Comparison of ENCODE assay signal across 23 cellular contexts in the genomic region with DNA sequence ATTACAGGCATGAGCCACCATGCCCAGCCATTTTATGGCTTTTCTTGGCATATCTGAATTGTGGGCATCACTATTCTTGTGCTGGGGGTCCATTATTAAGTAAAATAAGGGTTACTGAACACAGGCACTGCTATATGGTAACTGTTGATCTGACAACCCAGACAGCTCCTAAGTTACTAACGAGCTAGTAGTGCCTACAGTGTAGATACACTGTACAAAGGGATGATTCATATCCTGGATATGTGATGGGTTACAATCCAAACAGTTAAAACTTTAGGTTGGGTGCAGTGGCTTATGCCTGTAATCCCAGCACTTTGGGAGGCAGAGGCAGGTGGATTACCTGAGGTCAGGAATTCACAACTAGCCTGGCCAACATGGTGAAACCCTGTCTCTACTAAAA. TPM values are rescaled to one million over a fixed set of nuclear protein-coding genes. Genes with fewer than 3 reads are reported as not detected.
DNase-seq lines count a peak whose midpoint lies in the region; ATAC-seq and TF ChIP-seq lines count a peak whose summit lies in the region.
"Had no signal": no experiment of that assay in that cellular context is flagged by ENCODE, and none has a peak within 500 bp of the region (broad histone marks: within the 10 kb centered on the region; RNA-seq: fewer than 3 reads in every experiment).

No MANE protein-coding gene starts in this region.

- no peak overlapping the region for H3K4me3 ChIP-seq in osteoblast (ENCODE audit: insufficient read depth, low read length)
- H3K4me3 ChIP-seq: GM12878 had no signal

- DNase-seq in EH (ENCODE audit: low read depth): peak; percentile 52
- DNase-seq in HT1080 (ENCODE audit: low read depth): peak; percentile 51
- DNase-seq in dermis blood vessel endothelial cell: peak; percentile 22
- DNase-seq in osteoblast (ENCODE audit: insufficient read length, low spot score, missing footprints): peak; percentile 64
- DNase-seq in KG1 (lab: John Stamatoyannopoulos, UW): no peak
- no peak for DNase-seq in NCI-H526 (lab: John Stamatoyannopoulos, UW)
- DNase-seq: ACHN, C1 segment of cervical spinal cord, DMS79 treated with DMSO at 0.1 percent for 48 hours, GF-D8, Kasumi-1, NCI-H1105, NCI-H1694, NCI-H2081 treated with DMSO at 0.1 percent for 48 hours, NCI-H748 treated with DMSO at 0.1 percent for 48 hours, SHP77, SK-N-SH, T-cell had no signal

- H3K27me3 ChIP-seq in osteoblast (ENCODE audit: insufficient read depth, low read length): peaks cover 7% of the 10 kb centered on the region

- no peak for ATAC-seq in HG02571 (IDR thresholded peaks at IDR 0.05; ENCODE audit: unreplicated experiment)
- no peak for ATAC-seq in HG03457 (IDR thresholded peaks at IDR 0.05; ENCODE audit: unreplicated experiment)
- ATAC-seq: GM12878, T-cell had no signal

- H3K79me2 ChIP-seq in osteoblast (ENCODE audit: insufficient read depth, low read length): no peaks in the 10 kb centered on the region

- peaks cover 28% of the 10 kb centered on the region for H3K4me1 ChIP-seq in osteoblast (ENCODE audit: insufficient read depth, low read length)

- H4K20me1 ChIP-seq in osteoblast (ENCODE audit: insufficient read depth, low read length): no peaks in the 10 kb centered on the region

- no peak overlapping the region for H2AFZ ChIP-seq in osteoblast (ENCODE audit: low read length)

- TF ChIP-seq CTCF in osteoblast (IDR thresholded peaks at IDR 0.05; ENCODE audit: extremely low read depth, low read depth, low read length): no peak

- H3K27ac ChIP-seq in osteoblast (ENCODE audit: low read depth, low read length): no peak overlapping the region
- H3K27ac ChIP-seq: HL-60 had no signal

- H3K36me3 ChIP-seq in osteoblast (ENCODE audit: insufficient read depth, low read length): no peaks in the 10 kb centered on the region

- no peak overlapping the region for H3K4me2 ChIP-seq in osteoblast (ENCODE audit: insufficient read depth, low read length)
- H3K4me2 ChIP-seq: SK-N-SH had no signal

- H3K9me3 ChIP-seq in osteoblast (ENCODE audit: low read depth, low read length): no peaks in the 10 kb centered on the region
- H3K9me3 ChIP-seq: SK-N-SH had no signal

RNA-seq across cellular contexts. Expression of a gene that starts 4.3 kb away (rescaled TPM):
- not detected in 2 replicates for total RNA-seq in HT1080 (2014; rRNA removed; shearing (Covaris generic))
- not detected in 2 replicates for polyA plus RNA-seq in HT1080 (2015; cell fraction: cytosol; rRNA removed)
- polyA plus RNA-seq in HT1080 (2015; cell fraction: nucleus; rRNA removed): 0.44 TPM in 1 of 2 replicates, not detected in the other
- total RNA-seq in dermis blood vessel endothelial cell: 1.7 and 3.2 TPM in 2 replicates
- total RNA-seq in osteoblast: 1.8 and 4.0 TPM in 2 replicates
- total RNA-seq: H1 had no signal

RNA-seq across cellular contexts. Expression of a gene that starts 10.5 kb away (rescaled TPM):
- total RNA-seq in HT1080 (2014; rRNA removed; shearing (Covaris generic)): 7.6 and 9.8 TPM in 2 replicates
- 27.2 and 37.5 TPM in 2 replicates for polyA plus RNA-seq in HT1080 (2015; cell fraction: cytosol; rRNA removed)
- 68.7 and 83.3 TPM in 2 replicates for polyA plus RNA-seq in HT1080 (2015; cell fraction: nucleus; rRNA removed)
- total RNA-seq in dermis blood vessel endothelial cell (18.0 and 50.2 TPM in 2 replicates), osteoblast (8.3 and 8.5 TPM in 2 replicates)

RNA-seq across cellular contexts. Expression of a gene that starts 18.7 kb away (rescaled TPM):
- total RNA-seq in HT1080 (2014; rRNA removed; shearing (Covaris generic)): 167 and 190 TPM in 2 replicates
- polyA plus RNA-seq in HT1080 (2015; cell fraction: cytosol; rRNA removed): 73.9 and 91.2 TPM in 2 replicates
- 23.0 and 40.5 TPM in 2 replicates for polyA plus RNA-seq in HT1080 (2015; cell fraction: nucleus; rRNA removed)
- total RNA-seq in dermis blood vessel endothelial cell (24.9 and 40.8 TPM in 2 replicates), osteoblast (29.7 and 30.6 TPM in 2 replicates)

RNA-seq across cellular contexts. Expression of a gene that starts 18.9 kb away (rescaled TPM):
- 118 and 141 TPM in 2 replicates for total RNA-seq in HT1080 (2014; rRNA removed; shearing (Covaris generic))
- 40.1 and 44.5 TPM in 2 replicates for polyA plus RNA-seq in HT1080 (2015; cell fraction: cytosol; rRNA removed)
- 63.9 and 86.2 TPM in 2 replicates for polyA plus RNA-seq in HT1080 (2015; cell fraction: nucleus; rRNA removed)
- total RNA-seq in dermis blood vessel endothelial cell (114 and 125 TPM in 2 replicates), osteoblast (70.1 and 84.3 TPM in 2 replicates)

RNA-seq across cellular contexts. Expression of a gene that starts 36.0 kb away (rescaled TPM):
- 29.4 and 41.4 TPM in 2 replicates for total RNA-seq in HT1080 (2014; rRNA removed; shearing (Covaris generic))
- 27.1 and 27.6 TPM in 2 replicates for polyA plus RNA-seq in HT1080 (2015; cell fraction: cytosol; rRNA removed)
- 47.2 and 54.2 TPM in 2 replicates for polyA plus RNA-seq in HT1080 (2015; cell fraction: nucleus; rRNA removed)
- 41.1 and 45.1 TPM in 2 replicates for total RNA-seq in dermis blood vessel endothelial cell
- 30.8 and 32.1 TPM in 2 replicates for total RNA-seq in osteoblast

Comparison
In these comparisons a context has a peak if more than half of its experiments do, and no peak if none do; other contexts are left out.
1. DNase-seq: peak in EH (single experiment), HT1080 (single experiment), dermis blood vessel endothelial cell (single experiment) and osteoblast (single experiment); none in KG1 (single experiment) and NCI-H526 (0 of 2).